Comparison of ENCODE assay signal across 35 cellular contexts in genomic region chr4:6829077-6829476, GRCh38.
"Had no signal": no experiment of that assay in that cellular context is flagged by ENCODE, and none has a peak within 500 bp of the region (broad histone marks: within the 10 kb centered on the region; RNA-seq: fewer than 3 reads in every experiment).

No MANE protein-coding gene starts in this region.

- H3K4me1 ChIP-seq: Peyer's patch had no signal

- H3K27ac Mint-ChIP-seq: activated CD4-positive, alpha-beta memory T cell treated with anti-CD3 and anti-CD28 coated beads, Interleukin-2, amount 10 ng/mL, durations not matched to agents 7 days and 5 days; activated CD8-positive, alpha-beta memory T cell treated with anti-CD3 and anti-CD28 coated beads, Interleukin-2, amount 10 ng/mL, durations not matched to agents 7 days and 5 days; activated naive CD4-positive, alpha-beta T cell treated with anti-CD3 and anti-CD28 coated beads, Interleukin-2, amount 10 ng/mL, durations not matched to agents 7 days and 5 days; activated naive CD8-positive, alpha-beta T cell; activated naive CD8-positive, alpha-beta T cell treated with anti-CD3 and anti-CD28 coated beads, Interleukin-2, amount 50 U/mL, for 24 hours had no signal

- H3K9ac ChIP-seq: KMS-11 had no signal

- ATAC-seq: activated CD8-positive, alpha-beta memory T cell treated with anti-CD3 and anti-CD28 coated beads, Interleukin-2, amount 10 ng/mL, durations not matched to agents 7 days and 5 days; activated naive CD8-positive, alpha-beta T cell treated with anti-CD3 and anti-CD28 coated beads, Interleukin-2, amount 50 U/mL, for 24 hours; PC-3 had no signal

- H3K9me3 ChIP-seq: Peyer's patch had no signal

- H3K27me3 ChIP-seq: Peyer's patch had no signal

- H3K27me3 Mint-ChIP-seq: activated CD4-positive, alpha-beta memory T cell treated with anti-CD3 and anti-CD28 coated beads, Interleukin-2, amount 10 ng/mL, durations not matched to agents 7 days and 5 days; activated CD8-positive, alpha-beta memory T cell treated with anti-CD3 and anti-CD28 coated beads, Interleukin-2, amount 10 ng/mL, durations not matched to agents 7 days and 5 days; activated naive CD4-positive, alpha-beta T cell treated with anti-CD3 and anti-CD28 coated beads, Interleukin-2, amount 10 ng/mL, durations not matched to agents 7 days and 5 days; activated naive CD8-positive, alpha-beta T cell; activated naive CD8-positive, alpha-beta T cell treated with anti-CD3 and anti-CD28 coated beads, Interleukin-2, amount 50 U/mL, for 24 hours; brain had no signal

- H3K4me3 ChIP-seq: Peyer's patch had no signal

- H3K27ac ChIP-seq: KMS-11, Peyer's patch, WERI-Rb-1 had no signal

- H3K4me3 Mint-ChIP-seq: activated CD4-positive, alpha-beta memory T cell treated with anti-CD3 and anti-CD28 coated beads, Interleukin-2, amount 10 ng/mL, durations not matched to agents 7 days and 5 days; activated CD8-positive, alpha-beta memory T cell treated with anti-CD3 and anti-CD28 coated beads, Interleukin-2, amount 10 ng/mL, durations not matched to agents 7 days and 5 days; activated naive CD4-positive, alpha-beta T cell treated with anti-CD3 and anti-CD28 coated beads, Interleukin-2, amount 10 ng/mL, durations not matched to agents 7 days and 5 days; activated naive CD8-positive, alpha-beta T cell; activated naive CD8-positive, alpha-beta T cell treated with anti-CD3 and anti-CD28 coated beads, Interleukin-2, amount 50 U/mL, for 24 hours; brain had no signal

- DNase-seq: activated CD4-positive, alpha-beta memory T cell treated with anti-CD3 and anti-CD28 coated beads, Interleukin-2, amount 10 ng/mL, durations not matched to agents 7 days and 5 days; activated CD4-positive, alpha-beta T cell treated with anti-CD3 and anti-CD28 coated beads for 1 hour; activated CD4-positive, alpha-beta T cell treated with anti-CD3 and anti-CD28 coated beads for 48 hours; activated CD4-positive, CD25-positive, alpha-beta regulatory T cell; activated CD8-positive, alpha-beta memory T cell treated with anti-CD3 and anti-CD28 coated beads for 24 hours; activated CD8-positive, alpha-beta memory T cell treated with anti-CD3 and anti-CD28 coated beads, Interleukin-2, amount 10 ng/mL, durations not matched to agents 7 days and 5 days; activated CD8-positive, alpha-beta memory T cell treated with anti-CD3 and anti-CD28 coated beads, Interleukin-2, amount 50 U/mL, for 48 hours; activated effector memory CD4-positive, alpha-beta T cell treated with Interleukin-2 at 50 U/mL for 16 hours; activated naive CD4-positive, alpha-beta T cell treated with anti-CD3 and anti-CD28 coated beads, Interleukin-2, amount 10 ng/mL, durations not matched to agents 7 days and 5 days; activated naive CD8-positive, alpha-beta T cell treated with anti-CD3 and anti-CD28 coated beads, Interleukin-2, amount 50 U/mL, for 24 hours; activated T-cell treated with anti-CD3 and anti-CD28 coated beads, Interleukin-2, amount 50 U/mL, for 48 hours; anterior cingulate cortex; MM.1S; MV-4-11; NCI-H1092; NCI-H1436 treated with DMSO at 0.1 percent for 48 hours; NCI-H1694 treated with DMSO at 0.1 percent for 48 hours; NCI-H2029 treated with DMSO at 0.1 percent for 48 hours; NCI-H2107; NCI-H2171; NCI-H510A; NCI-H526; NCI-H748 treated with DMSO at 0.1 percent for 48 hours; NK-92 treated with Interleukin-12 subunit alpha and Interleukin-12 subunit beta, amount 100 ng/mL, for 24 hours; PC-3; Peyer's patch; RPMI8226; SW 1271; T-helper 1 cell; T-helper 2 cell; T-helper 9 cell; WERI-Rb-1 had no signal

- H3K9me3 Mint-ChIP-seq: activated CD4-positive, alpha-beta memory T cell treated with anti-CD3 and anti-CD28 coated beads, Interleukin-2, amount 10 ng/mL, durations not matched to agents 7 days and 5 days; activated naive CD4-positive, alpha-beta T cell treated with anti-CD3 and anti-CD28 coated beads, Interleukin-2, amount 10 ng/mL, durations not matched to agents 7 days and 5 days; activated naive CD8-positive, alpha-beta T cell treated with anti-CD3 and anti-CD28 coated beads, Interleukin-2, amount 50 U/mL, for 24 hours had no signal
